In genomic region chr2:96437512-96437911, GRCh38 we compare ENCODE assay signal across 15 cellular contexts.
"Had no signal": no experiment of that assay in that cellular context is flagged by ENCODE, and none has a peak within 500 bp of the region (broad histone marks: within the 10 kb centered on the region; RNA-seq: fewer than 3 reads in every experiment).

No MANE protein-coding gene starts in this region.

- H3K4me3 ChIP-seq: breast epithelium, pancreas had no signal

- H3K4me1 Mint-ChIP-seq: activated CD4-positive, alpha-beta T cell treated with anti-CD3 and anti-CD28 coated beads, Interleukin-2, amount 10 ng/mL, durations not matched to agents 24 days and 14 days; stimulated activated naive CD8-positive, alpha-beta T cell treated with anti-CD3 and anti-CD28 coated beads, Interleukin-15, amount 100 ng/mL, for 72 hours had no signal

- H3K27me3 Mint-ChIP-seq: stimulated activated naive CD8-positive, alpha-beta T cell treated with anti-CD3 and anti-CD28 coated beads, Interleukin-15, amount 100 ng/mL, for 72 hours had no signal

- H3K4me3 Mint-ChIP-seq: activated CD4-positive, alpha-beta T cell treated with anti-CD3 and anti-CD28 coated beads, Interleukin-2, amount 10 ng/mL, durations not matched to agents 24 days and 14 days; activated T-cell treated with anti-CD3 and anti-CD28 coated beads, Interleukin-2, amount 50 U/mL, for 24 hours; endodermal cell; stimulated activated naive CD8-positive, alpha-beta T cell treated with anti-CD3 and anti-CD28 coated beads, Interleukin-15, amount 100 ng/mL, for 72 hours had no signal

- H3K9me3 ChIP-seq: breast epithelium, pancreas had no signal

- ATAC-seq: pancreas; stimulated activated naive CD8-positive, alpha-beta T cell treated with anti-CD3 and anti-CD28 coated beads, Interleukin-15, amount 100 ng/mL, for 72 hours had no signal

- DNase-seq: activated CD4-positive, alpha-beta T cell treated with anti-CD3 and anti-CD28 coated beads, Interleukin-2, amount 10 ng/mL, durations not matched to agents 24 days and 14 days; activated gamma-delta T cell; activated T-cell treated with anti-CD3 and anti-CD28 coated beads, Interleukin-2, amount 50 U/mL, for 24 hours; aorta; endodermal cell; erythroblast; hippocampal formation; kidney glomerular epithelial cell; pancreas; stimulated activated CD4-positive, alpha-beta T cell treated with anti-CD3 and anti-CD28 coated beads, Interleukin-4, amount 100 ng/mL, for 1 hour; stimulated activated CD8-positive, alpha-beta memory T cell treated with anti-CD3 and anti-CD28 coated beads, Interleukin-4, amount 100 ng/mL, for 48 hours; stimulated activated naive CD8-positive, alpha-beta T cell treated with anti-CD3 and anti-CD28 coated beads, Interleukin-15, amount 100 ng/mL, for 72 hours; T1000; WERI-Rb-1 had no signal

- H3K27ac Mint-ChIP-seq: activated CD4-positive, alpha-beta T cell treated with anti-CD3 and anti-CD28 coated beads, Interleukin-2, amount 10 ng/mL, durations not matched to agents 24 days and 14 days; activated T-cell treated with anti-CD3 and anti-CD28 coated beads, Interleukin-2, amount 50 U/mL, for 24 hours; endodermal cell; stimulated activated naive CD8-positive, alpha-beta T cell treated with anti-CD3 and anti-CD28 coated beads, Interleukin-15, amount 100 ng/mL, for 72 hours had no signal

- H3K36me3 ChIP-seq: breast epithelium, pancreas, WERI-Rb-1 had no signal

- H3K4me1 ChIP-seq: breast epithelium, pancreas had no signal
